In the genomic region with DNA sequence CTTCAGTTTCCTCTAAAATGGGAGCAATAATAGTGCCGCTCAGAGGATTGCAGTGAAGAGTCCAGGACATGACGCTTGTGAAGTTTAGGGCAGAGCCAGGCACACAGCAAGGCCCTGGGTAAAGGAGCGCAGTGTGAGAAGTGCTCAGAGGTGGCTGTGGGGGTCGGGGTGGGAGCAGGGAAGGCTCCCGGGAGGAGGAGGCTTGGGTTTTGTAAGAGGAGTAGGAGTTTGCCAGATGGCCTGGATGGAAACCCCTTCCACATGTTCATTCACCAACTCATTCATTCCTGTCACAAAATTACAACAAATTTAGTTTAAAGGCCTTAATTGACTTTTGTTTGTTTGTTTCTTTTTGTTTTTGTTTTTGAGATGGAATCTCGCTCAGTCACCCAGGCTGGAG, we compare ENCODE assay signal across 1 cellular context.
TF ChIP-seq lines count a peak whose summit lies in the region.

No MANE protein-coding gene starts in this region.

TF ChIP-seq in GM23338, 12 proteins besides CTCF, POLR2A, EP300 and RAD21:
- TF ChIP-seq, protein P1, sequence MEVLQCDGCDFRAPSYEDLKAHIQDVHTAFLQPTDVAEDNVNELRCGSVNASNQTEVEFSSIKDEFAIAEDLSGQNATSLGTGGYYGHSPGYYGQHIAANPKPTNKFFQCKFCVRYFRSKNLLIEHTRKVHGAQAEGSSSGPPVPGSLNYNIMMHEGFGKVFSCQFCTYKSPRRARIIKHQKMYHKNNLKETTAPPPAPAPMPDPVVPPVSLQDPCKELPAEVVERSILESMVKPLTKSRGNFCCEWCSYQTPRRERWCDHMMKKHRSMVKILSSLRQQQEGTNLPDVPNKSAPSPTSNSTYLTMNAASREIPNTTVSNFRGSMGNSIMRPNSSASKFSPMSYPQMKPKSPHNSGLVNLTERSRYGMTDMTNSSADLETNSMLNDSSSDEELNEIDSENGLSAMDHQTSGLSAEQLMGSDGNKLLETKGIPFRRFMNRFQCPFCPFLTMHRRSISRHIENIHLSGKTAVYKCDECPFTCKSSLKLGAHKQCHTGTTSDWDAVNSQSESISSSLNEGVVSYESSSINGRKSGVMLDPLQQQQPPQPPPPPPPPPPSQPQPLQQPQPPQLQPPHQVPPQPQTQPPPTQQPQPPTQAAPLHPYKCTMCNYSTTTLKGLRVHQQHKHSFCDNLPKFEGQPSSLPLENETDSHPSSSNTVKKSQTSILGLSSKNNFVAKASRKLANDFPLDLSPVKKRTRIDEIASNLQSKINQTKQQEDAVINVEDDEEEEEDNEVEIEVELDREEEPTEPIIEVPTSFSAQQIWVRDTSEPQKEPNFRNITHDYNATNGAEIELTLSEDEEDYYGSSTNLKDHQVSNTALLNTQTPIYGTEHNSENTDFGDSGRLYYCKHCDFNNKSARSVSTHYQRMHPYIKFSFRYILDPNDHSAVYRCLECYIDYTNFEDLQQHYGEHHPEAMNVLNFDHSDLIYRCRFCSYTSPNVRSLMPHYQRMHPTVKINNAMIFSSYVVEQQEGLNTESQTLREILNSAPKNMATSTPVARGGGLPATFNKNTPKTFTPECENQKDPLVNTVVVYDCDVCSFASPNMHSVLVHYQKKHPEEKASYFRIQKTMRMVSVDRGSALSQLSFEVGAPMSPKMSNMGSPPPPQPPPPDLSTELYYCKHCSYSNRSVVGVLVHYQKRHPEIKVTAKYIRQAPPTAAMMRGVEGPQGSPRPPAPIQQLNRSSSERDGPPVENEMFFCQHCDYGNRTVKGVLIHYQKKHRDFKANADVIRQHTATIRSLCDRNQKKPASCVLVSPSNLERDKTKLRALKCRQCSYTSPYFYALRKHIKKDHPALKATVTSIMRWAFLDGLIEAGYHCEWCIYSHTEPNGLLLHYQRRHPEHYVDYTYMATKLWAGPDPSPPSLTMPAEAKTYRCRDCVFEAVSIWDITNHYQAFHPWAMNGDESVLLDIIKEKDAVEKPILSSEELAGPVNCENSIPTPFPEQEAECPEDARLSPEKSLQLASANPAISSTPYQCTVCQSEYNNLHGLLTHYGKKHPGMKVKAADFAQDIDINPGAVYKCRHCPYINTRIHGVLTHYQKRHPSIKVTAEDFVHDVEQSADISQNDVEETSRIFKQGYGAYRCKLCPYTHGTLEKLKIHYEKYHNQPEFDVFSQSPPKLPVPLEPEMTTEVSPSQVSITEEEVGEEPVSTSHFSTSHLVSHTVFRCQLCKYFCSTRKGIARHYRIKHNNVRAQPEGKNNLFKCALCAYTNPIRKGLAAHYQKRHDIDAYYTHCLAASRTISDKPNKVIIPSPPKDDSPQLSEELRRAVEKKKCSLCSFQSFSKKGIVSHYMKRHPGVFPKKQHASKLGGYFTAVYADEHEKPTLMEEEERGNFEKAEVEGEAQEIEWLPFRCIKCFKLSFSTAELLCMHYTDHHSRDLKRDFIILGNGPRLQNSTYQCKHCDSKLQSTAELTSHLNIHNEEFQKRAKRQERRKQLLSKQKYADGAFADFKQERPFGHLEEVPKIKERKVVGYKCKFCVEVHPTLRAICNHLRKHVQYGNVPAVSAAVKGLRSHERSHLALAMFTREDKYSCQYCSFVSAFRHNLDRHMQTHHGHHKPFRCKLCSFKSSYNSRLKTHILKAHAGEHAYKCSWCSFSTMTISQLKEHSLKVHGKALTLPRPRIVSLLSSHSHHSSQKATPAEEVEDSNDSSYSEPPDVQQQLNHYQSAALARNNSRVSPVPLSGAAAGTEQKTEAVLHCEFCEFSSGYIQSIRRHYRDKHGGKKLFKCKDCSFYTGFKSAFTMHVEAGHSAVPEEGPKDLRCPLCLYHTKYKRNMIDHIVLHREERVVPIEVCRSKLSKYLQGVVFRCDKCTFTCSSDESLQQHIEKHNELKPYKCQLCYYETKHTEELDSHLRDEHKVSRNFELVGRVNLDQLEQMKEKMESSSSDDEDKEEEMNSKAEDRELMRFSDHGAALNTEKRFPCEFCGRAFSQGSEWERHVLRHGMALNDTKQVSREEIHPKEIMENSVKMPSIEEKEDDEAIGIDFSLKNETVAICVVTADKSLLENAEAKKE (CRISPR knock-in tag; IDR thresholded peaks at IDR 0.05), result no peak
- no peak for TF ChIP-seq EZH2 (IDR thresholded peaks at IDR 0.05; ENCODE audit: low read depth, unreplicated experiment)
